ENCODE assay signal across 2 cellular contexts in genomic region chr12:100337727-100338126, GRCh38.
TF ChIP-seq lines count a peak whose summit lies in the region.

No MANE protein-coding gene starts in this region.

TF ChIP-seq in liver, 16 proteins besides CTCF, POLR2A, EP300 and RAD21 (continued from another document):
- TF ChIP-seq YY1 (IDR thresholded peaks at IDR 0.05) = peak; percentile 33
- peak; percentile 8 for TF ChIP-seq ZBTB33 (IDR thresholded peaks at IDR 0.05)
- TF ChIP-seq RXRA (IDR thresholded peaks at IDR 0.05) = peak; percentile 44 to 67
- TF ChIP-seq SP1 (IDR thresholded peaks at IDR 0.05) = no peak

TF ChIP-seq in HepG2, 621 proteins besides CTCF, POLR2A, EP300 and RAD21:
- TF ChIP-seq CENPX (CRISPR knock-in tag; IDR thresholded peaks at IDR 0.05) (no peak), FOXP1 (IDR thresholded peaks at IDR 0.05) (no peak), FOXP1 (CRISPR knock-in tag; IDR thresholded peaks at IDR 0.05) (no peak), LRRFIP1 (CRISPR knock-in tag; conservative IDR thresholded peaks at IDR 0.05) (no peak), SMC3 (IDR thresholded peaks at IDR 0.05; ENCODE audit: low read length) (no peak), TIGD3 (CRISPR knock-in tag; IDR thresholded peaks at IDR 0.05; ENCODE audit: borderline replicate concordance) (no peak), ZNF460 (CRISPR knock-in tag; IDR thresholded peaks at IDR 0.05; ENCODE audit: borderline replicate concordance) (no peak), ZNF350 (CRISPR knock-in tag; IDR thresholded peaks at IDR 0.05; ENCODE audit: borderline replicate concordance, low read depth) (no peak), ZNF772 (CRISPR knock-in tag; IDR thresholded peaks at IDR 0.05) (no peak), ZNF619 (CRISPR knock-in tag; IDR thresholded peaks at IDR 0.05) (no peak), SNAI1 (CRISPR knock-in tag; IDR thresholded peaks at IDR 0.05; ENCODE audit: borderline replicate concordance) (no peak), KLF6 (CRISPR knock-in tag; IDR thresholded peaks at IDR 0.05) (no peak), NFRKB (IDR thresholded peaks at IDR 0.05) (no peak)
TF ChIP-seq in HepG2: peak in this region for 0.
